ENCODE assay signal across 8 cellular contexts in the genomic region with DNA sequence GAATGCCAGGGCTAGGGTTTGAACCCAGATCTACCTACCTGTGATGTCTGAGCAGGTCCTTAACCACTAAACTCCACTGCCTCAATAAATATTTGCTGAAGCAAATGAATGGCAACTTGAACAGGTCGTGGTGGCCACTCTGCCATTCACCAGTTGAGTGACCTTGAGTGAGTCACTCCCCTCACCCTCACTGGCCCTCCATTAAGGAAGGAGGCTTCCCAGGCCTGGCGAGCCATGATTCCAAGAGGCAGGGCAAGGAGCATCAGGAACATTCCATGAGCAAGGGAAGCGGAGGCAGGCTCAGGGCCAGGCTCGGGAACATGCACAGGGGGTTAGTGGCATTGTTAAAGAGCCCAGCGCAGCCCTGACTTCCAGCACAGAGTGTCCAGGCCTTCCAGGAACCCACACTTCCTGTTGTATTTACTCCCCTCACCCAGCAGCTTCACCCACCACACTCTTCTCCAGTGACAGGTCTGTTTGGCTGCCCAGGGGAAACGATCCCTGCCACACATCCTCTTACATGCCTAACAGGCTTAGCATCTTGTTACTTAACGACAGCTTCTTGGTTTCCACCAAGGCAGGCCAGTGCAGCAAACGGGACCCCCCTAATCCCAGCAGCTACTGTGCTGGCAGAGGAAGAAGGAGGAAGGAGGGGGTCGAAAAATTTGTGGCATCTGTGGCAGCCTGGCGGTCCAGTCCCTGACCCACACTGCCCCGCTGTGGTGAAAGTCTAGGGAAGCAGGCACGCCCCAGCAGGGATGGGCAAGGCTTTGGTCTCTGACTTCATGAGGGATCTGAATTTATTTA. TPM values are rescaled to one million over a fixed set of nuclear protein-coding genes. Genes with fewer than 3 reads are reported as not detected.
DNase-seq lines count a peak whose midpoint lies in the region; ATAC-seq, FAIRE-seq and TF ChIP-seq lines count a peak whose summit lies in the region.

No MANE protein-coding gene starts in this region.

- H3K36me3 ChIP-seq in GM12878 (ENCODE audit: control insufficient read depth in 2 of 2, insufficient read depth in 2 of 2, low read length in 1 of 2) = no peaks in the 10 kb centered on the region

- POLR2A ChIA-PET in GM12878 (lab: Charles Lee) = no interaction called here

- in situ Hi-C loops in GM12878 (cut with MboI) = no loop called here

- 0 out of 4 replicates have a peak, but pooled peaks cover 0 to 4% of the 10 kb centered on the region in 2 experiments for H3K27me3 ChIP-seq in GM12878 (replicated peaks in 1 of 2; ENCODE audit: control insufficient read depth in 2 of 2, insufficient read depth in 2 of 2, low read length in 1 of 2)

- SMC1A ChIA-PET in GM12878 (lab: Charles Lee; ENCODE audit: uncharacterized antibody, unreplicated experiment) = interaction anchor here (0.9 to 1.8 kb wide), 9 partner anchors 11 to 648 kb away, joined by 3 to 6 read pairs (median 3); no protein-coding TSS in a partner anchor

- H3K27ac ChIP-seq in GM12878 (ENCODE audit: control insufficient read depth, insufficient read depth) = no peak overlapping the region

- H4K20me1 ChIP-seq in GM12878 (ENCODE audit: control insufficient read depth, insufficient read depth) = no peaks in the 10 kb centered on the region

- no peak overlapping the region for H3K4me2 ChIP-seq in GM12878 (ENCODE audit: control insufficient read depth, insufficient read depth)

- peak; percentile 91 for ATAC-seq in GM12878

- no peaks in the 10 kb centered on the region for H3K79me2 ChIP-seq in GM12878 (ENCODE audit: control insufficient read depth, insufficient read depth, low read length)

- no peaks in the 10 kb centered on the region for H3K4me1 ChIP-seq in GM12878 (ENCODE audit: control insufficient read depth, insufficient read depth, low read length)

- peak; percentile 45 to 68 (median 59) for TF ChIP-seq CTCF in GM12878 (IDR thresholded peaks at IDR 0.05 in 2 of 3, conservative IDR thresholded peaks at IDR 0.05 in 1 of 3; ENCODE audit: control insufficient read depth in 2 of 3, extremely low read depth in 1 of 3, insufficient read depth in 1 of 3, low read depth in 3 of 3, low read length in 3 of 3)

- DNase-seq in activated CD8-positive, alpha-beta memory T cell treated with anti-CD3 and anti-CD28 coated beads for 24 hours = peak; percentile 64
- DNase-seq in activated CD8-positive, alpha-beta memory T cell treated with anti-CD3 and anti-CD28 coated beads, Interleukin-2, amount 50 U/mL, for 4 hours = no peak
- DNase-seq in NCI-H774 (lab: John Stamatoyannopoulos, UW) = peak; percentile 16
- DNase-seq in GM12878 (ENCODE audit: low read depth, low spot score) = no peak
- peak; percentile 85 for DNase-seq in iPS-NIHi7 (ENCODE audit: extremely low spot score)
- peak; percentile 32 for DNase-seq in stimulated activated CD4-positive, alpha-beta T cell treated with anti-CD3 and anti-CD28 coated beads, Interleukin-4, amount 100 ng/mL, for 1 hour
- DNase-seq in H54 (ENCODE audit: insufficient read length, low spot score) = no peak
- DNase-seq in occipital lobe (lab: John Stamatoyannopoulos, UW) = no peak

- TF ChIP-seq EP300 in GM12878 (IDR thresholded peaks at IDR 0.05; ENCODE audit: borderline replicate concordance in 1 of 2, control insufficient read depth in 1 of 2, low read depth in 2 of 2, low read length in 2 of 2) = no peak

- CTCF ChIA-PET in GM12878 (lab: Yijun Ruan, JAX) = interaction anchor here (1.3 to 2.4 kb wide), 9 partner anchors 9 to 633 kb away, joined by 3 to 10 read pairs (median 5); no protein-coding TSS in a partner anchor

- TF ChIP-seq POLR2A in GM12878 (IDR thresholded peaks at IDR 0.05; ENCODE audit: low read depth, low read length) (no peak), H54 (IDR thresholded peaks at IDR 0.05; ENCODE audit: low read depth, low read length) (no peak)

- H3K9ac ChIP-seq in GM12878 (ENCODE audit: control insufficient read depth, insufficient read depth, low read length) = no peak overlapping the region

- BruUV-seq in GM12878 (replicated peaks; lab: Mats Ljungman, UMichigan) = no TSS peak

- WGBS in GM12878 (ENCODE audit: insufficient coverage, insufficient replicate concordance, low lambda C conversion rate, missing lambda C conversion rate) = 18% methylated on average over 12 of the region's 12 CpGs

- peak; percentile 58 for TF ChIP-seq RAD21 in GM12878 (IDR thresholded peaks at IDR 0.05; ENCODE audit: insufficient read depth, low read depth, low read length)

- no peak overlapping the region for H3K4me3 ChIP-seq in GM12878

- intact Hi-C loops in GM12878 (cut with micrococcal nuclease; ENCODE audit: unreplicated experiment) = loop anchor here (1.0 to 5.0 kb wide), 3 partner anchors 521 to 808 kb away; no protein-coding TSS in a partner anchor

- H2AFZ ChIP-seq in GM12878 (ENCODE audit: control insufficient read depth, low read depth, low read length) = no peak overlapping the region

- FAIRE-seq in GM12878 (lab: Jason Lieb, UNC) (no peak), H54 (lab: Jason Lieb, UNC) (no peak)

- no peaks in the 10 kb centered on the region for H3K9me3 ChIP-seq in GM12878 (replicated peaks; ENCODE audit: control insufficient read depth, insufficient read depth, low read length)

- RAD21 ChIA-PET in GM12878 (lab: Charles Lee; ENCODE audit: unreplicated experiment) = interaction anchor here (1.6 kb wide), 1 partner anchor 808 kb away, joined by 4 read pairs; no protein-coding TSS in a partner anchor

TF ChIP-seq in GM12878, 131 proteins besides CTCF, POLR2A, EP300 and RAD21 (continues in another document):
- TF ChIP-seq RUNX3 (IDR thresholded peaks at IDR 0.05; ENCODE audit: low read length) = 0 out of 2 replicates have a peak, but pooled peaks have one; percentile 9
- TF ChIP-seq ZNF24 (IDR thresholded peaks at IDR 0.05) = no peak
- no peak for TF ChIP-seq ZNF592 (IDR thresholded peaks at IDR 0.05)

RNA-seq across cellular contexts. Expression of gene TTC1, which starts 43.7 kb away (rescaled TPM):
- 23.0 and 24.6 TPM in 2 replicates for total RNA-seq in GM12878 (2013; cell fraction: nucleolus; rRNA removed)
- 58.1 and 60.7 TPM in 2 replicates for total RNA-seq in GM12878 (2014; rRNA removed)
- total RNA-seq in GM12878 (2014; rRNA removed; fragmentation: Illumina TruSeq; extraction: Trizol) = 84.5 and 85.1 TPM in 2 replicates
- 54.5 and 57.8 TPM in 2 replicates for total RNA-seq in GM12878 (2021)
- 33.9 TPM for polyA plus RNA-seq in GM12878 (2011; ENCODE audit: low read depth)
- polyA plus RNA-seq in GM12878 (2011; rRNA removed) = 46.6 and 62.4 TPM in 2 replicates
- 25.8 and 31.5 TPM in 2 replicates for polyA plus RNA-seq in GM12878 (2011; cell fraction: cytosol; rRNA removed)
- polyA plus RNA-seq in GM12878 (2011; cell fraction: nucleus; rRNA removed) = 13.8 and 18.1 TPM in 2 replicates
- 47.0 and 47.8 TPM in 2 replicates for polyA plus RNA-seq in GM12878 (2012)
- polyA plus RNA-seq in GM12878 (2014; fragmentation: Illumina TruSeq; extraction: Trizol) = 132 and 155 TPM in 2 replicates
- polyA plus RNA-seq in GM12878 (2014; fragmentation: Nextera tagmentation; extraction: Ambion mirVana) = 100 to 1,000 TPM; 132 to 160 TPM
- polyA plus RNA-seq in GM12878 (2014; rRNA removed) = 69.6 and 74.0 TPM in 2 replicates
- 100 to 1,000 TPM in 1 of 2 experiments, 10 to 100 TPM in 1; 99.5 to 103 TPM for polyA plus RNA-seq in GM12878 (2016; fragmentation: Nextera tagmentation; extraction: Ambion mirVana)
- 30.9 and 34.4 TPM in 2 replicates for polyA minus RNA-seq in GM12878 (2011; rRNA and poly(A)+ RNA removed)
- 8.7 and 12.1 TPM in 2 replicates for polyA minus RNA-seq in GM12878 (2011; cell fraction: cytosol; rRNA and poly(A)+ RNA removed)
- 6.8 and 11.9 TPM in 2 replicates for polyA minus RNA-seq in GM12878 (2011; cell fraction: nucleus; rRNA and poly(A)+ RNA removed)
- total RNA-seq in occipital lobe = 47.3 TPM

RNA-seq across cellular contexts. Expression of gene ADRA1B, which starts 49.0 kb away (rescaled TPM):
- not detected in 2 replicates for total RNA-seq in GM12878 (2013; cell fraction: nucleolus; rRNA removed)
- total RNA-seq in GM12878 (2014; rRNA removed) = not detected in 2 replicates
- not detected in 2 replicates for total RNA-seq in GM12878 (2014; rRNA removed; fragmentation: Illumina TruSeq; extraction: Trizol)
- total RNA-seq in GM12878 (2021) = not detected in 2 replicates
- not detected for polyA plus RNA-seq in GM12878 (2011; ENCODE audit: low read depth)
- 0.04 TPM in 1 of 2 replicates, not detected in the other for polyA plus RNA-seq in GM12878 (2011; rRNA removed)
- polyA plus RNA-seq in GM12878 (2011; cell fraction: cytosol; rRNA removed) = 0.03 TPM in 1 of 2 replicates, not detected in the other
- not detected in 2 replicates for polyA plus RNA-seq in GM12878 (2011; cell fraction: nucleus; rRNA removed)
- not detected in 2 replicates for polyA plus RNA-seq in GM12878 (2012)
- polyA plus RNA-seq in GM12878 (2014; fragmentation: Illumina TruSeq; extraction: Trizol) = not detected in 2 replicates
- polyA plus RNA-seq in GM12878 (2014; fragmentation: Nextera tagmentation; extraction: Ambion mirVana) = not detected
- not detected in 2 replicates for polyA plus RNA-seq in GM12878 (2014; rRNA removed)
- polyA plus RNA-seq in GM12878 (2016; fragmentation: Nextera tagmentation; extraction: Ambion mirVana) = not detected
- polyA minus RNA-seq in GM12878 (2011; rRNA and poly(A)+ RNA removed) = not detected in 2 replicates
- polyA minus RNA-seq in GM12878 (2011; cell fraction: cytosol; rRNA and poly(A)+ RNA removed) = not detected in 2 replicates
- polyA minus RNA-seq in GM12878 (2011; cell fraction: nucleus; rRNA and poly(A)+ RNA removed) = not detected in 2 replicates
- total RNA-seq in occipital lobe = 1.1 TPM

Comparison
In these comparisons a context has a peak if more than half of its experiments do, and no peak if none do; other contexts are left out.
1. DNase-seq: peak in activated CD8-positive, alpha-beta memory T cell treated with anti-CD3 and anti-CD28 coated beads for 24 hours (single experiment), NCI-H774 (single experiment), iPS-NIHi7 (single experiment) and stimulated activated CD4-positive, alpha-beta T cell treated with anti-CD3 and anti-CD28 coated beads, Interleukin-4, amount 100 ng/mL, for 1 hour (single experiment); none in activated CD8-positive, alpha-beta memory T cell treated with anti-CD3 and anti-CD28 coated beads, Interleukin-2, amount 50 U/mL, for 4 hours (single experiment), GM12878 (single experiment), H54 (single experiment) and occipital lobe (single experiment).